Comparison of ENCODE assay signal across 25 cellular contexts in the genomic region with DNA sequence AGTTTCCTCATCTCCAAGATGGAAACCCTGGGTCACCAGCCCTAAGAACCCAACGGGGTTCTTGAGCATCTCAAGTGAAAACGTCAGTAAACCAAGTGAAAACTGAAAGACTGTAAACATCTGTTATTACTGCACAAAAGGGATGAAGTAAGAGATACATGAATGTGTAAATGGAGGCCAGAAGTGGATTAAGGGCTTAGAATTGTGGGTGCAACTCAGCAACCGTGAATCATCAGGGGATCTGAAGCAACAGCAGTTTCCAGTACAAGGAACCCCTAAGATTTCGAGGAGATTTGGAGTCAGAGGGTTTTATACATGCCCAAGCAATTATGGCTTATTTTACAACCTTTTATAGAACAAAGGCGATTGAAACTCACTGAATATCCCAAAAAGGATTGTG.
DNase-seq lines count a peak whose midpoint lies in the region; ATAC-seq and TF ChIP-seq lines count a peak whose summit lies in the region.
"Had no signal": no experiment of that assay in that cellular context is flagged by ENCODE, and none has a peak within 500 bp of the region (broad histone marks: within the 10 kb centered on the region; RNA-seq: fewer than 3 reads in every experiment).

No MANE protein-coding gene starts in this region.

- no peaks in the 10 kb centered on the region for H3K9me3 ChIP-seq in Loucy (ENCODE audit: insufficient read depth, low read depth, low read length)
- no peaks in the 10 kb centered on the region for H3K9me3 ChIP-seq in stomach
- H3K9me3 ChIP-seq: A549, BE2C, tibial nerve had no signal

- peaks cover 68% of the 10 kb centered on the region for H3K4me1 Mint-ChIP-seq in neural crest cell

- H3K27me3 ChIP-seq in Loucy (ENCODE audit: insufficient read depth, low read length, poor library complexity, severe bottlenecking) = no peaks in the 10 kb centered on the region
- H3K27me3 ChIP-seq in stomach = no peaks in the 10 kb centered on the region
- H3K27me3 ChIP-seq: BE2C, tibial nerve had no signal

- H3F3A ChIP-seq in Loucy (ENCODE audit: low read depth) = no peaks in the 10 kb centered on the region

- H3K4me1 ChIP-seq in Loucy (ENCODE audit: insufficient read depth, low read length, poor library complexity, severe bottlenecking) (peaks cover 38% of the 10 kb centered on the region), stomach (peaks cover 10 to 88% (median 42%) of the 10 kb centered on the region in 4 donors)

- TF ChIP-seq POLR2A in stomach (IDR thresholded peaks at IDR 0.05) = no peak

- WGBS in stomach, 5 donors = 48 to 80% (median 64%) methylated on average over 5 of the region's 5 CpGs

- H3K36me3 ChIP-seq in Loucy (ENCODE audit: insufficient read depth, low read length) (no peaks in the 10 kb centered on the region), stomach (no peaks in the 10 kb centered on the region)
- H3K36me3 ChIP-seq: BE2C, tibial nerve had no signal

- H3K79me2 ChIP-seq in Loucy (ENCODE audit: insufficient read depth, low read length) = peaks cover 50% of the 10 kb centered on the region

- H3K9ac ChIP-seq in Loucy (ENCODE audit: low read depth, low read length, poor library complexity, severe bottlenecking) = no peak overlapping the region

- no peak overlapping the region for H2AFZ ChIP-seq in Loucy (ENCODE audit: low read length)

- peak overlapping the region in 4 of 5 donors; percentile 14 to 99 (median 59) for H3K27ac ChIP-seq in stomach
- H3K27ac ChIP-seq: A549, SK-N-MC, tibial nerve had no signal

- no peaks in the 10 kb centered on the region for H3K9me2 ChIP-seq in Loucy (replicated peaks; ENCODE audit: low read depth, low read length)

- H3K36me3 Mint-ChIP-seq in neural crest cell (ENCODE audit: low read depth) = peaks cover 6% of the 10 kb centered on the region
- H3K36me3 Mint-ChIP-seq: natural killer cell had no signal

- no peaks in the 10 kb centered on the region for H3K9me3 Mint-ChIP-seq in neural crest cell
- H3K9me3 Mint-ChIP-seq: natural killer cell had no signal

- peak overlapping the region; percentile 4 for H3K27ac Mint-ChIP-seq in neural crest cell (ENCODE audit: unreplicated experiment)
- H3K27ac Mint-ChIP-seq: activated T-cell treated with anti-CD3 and anti-CD28 coated beads, Interleukin-2, amount 50 U/mL, for 72 hours; natural killer cell; stimulated activated naive B cell treated with anti-CD40 and anti-IgM and Interleukin-4, amounts not matched to agents 10 μg/mL and 1 μg/mL and 100 μg/mL, for 72 hours; T-helper 17 cell had no signal

- peak overlapping the region; percentile 38 for H3K4me2 ChIP-seq in Loucy (ENCODE audit: low read depth, low read length, poor library complexity, severe bottlenecking)
- H3K4me2 ChIP-seq: A549 had no signal

- ATAC-seq in esophagus mucosa = peak; percentile 73
- no peak for ATAC-seq in GM21528 (IDR thresholded peaks at IDR 0.05; ENCODE audit: low FRiP score, unreplicated experiment)
- ATAC-seq in HG03095 (IDR thresholded peaks at IDR 0.05; ENCODE audit: unreplicated experiment) = no peak
- ATAC-seq in omental fat pad (ENCODE audit: low FRiP score) = no peak
- ATAC-seq: A549; activated T-cell treated with anti-CD3 and anti-CD28 coated beads, Interleukin-2, amount 50 U/mL, for 72 hours; left lobe of liver; natural killer cell; stimulated activated naive B cell treated with anti-CD40 and anti-IgM and Interleukin-4, amounts not matched to agents 10 μg/mL and 1 μg/mL and 100 μg/mL, for 72 hours; T-helper 17 cell had no signal

- no peaks in the 10 kb centered on the region for H3K27me3 Mint-ChIP-seq in neural crest cell (ENCODE audit: low read depth)
- H3K27me3 Mint-ChIP-seq: T-helper 17 cell had no signal

- H3K4me3 ChIP-seq in Loucy (ENCODE audit: low read length, poor library complexity, severe bottlenecking) = no peak overlapping the region
- H3K4me3 ChIP-seq in stomach = no peak overlapping the region
- H3K4me3 ChIP-seq: A549, SK-N-MC, tibial nerve had no signal

- H4K20me1 ChIP-seq in Loucy (ENCODE audit: insufficient read depth, low read length, poor library complexity, severe bottlenecking) = no peaks in the 10 kb centered on the region

- peak overlapping the region; percentile 52 for H3K4me3 Mint-ChIP-seq in neural crest cell
- H3K4me3 Mint-ChIP-seq: activated T-cell treated with anti-CD3 and anti-CD28 coated beads, Interleukin-2, amount 50 U/mL, for 72 hours; natural killer cell; stimulated activated naive B cell treated with anti-CD40 and anti-IgM and Interleukin-4, amounts not matched to agents 10 μg/mL and 1 μg/mL and 100 μg/mL, for 72 hours; T-helper 17 cell had no signal

- TF ChIP-seq CTCF in Loucy (conservative IDR thresholded peaks at IDR 0.05; ENCODE audit: low read length) = no peak
- TF ChIP-seq CTCF in neural crest cell (conservative IDR thresholded peaks at IDR 0.05) = no peak
- no peak for TF ChIP-seq CTCF in stomach (IDR thresholded peaks at IDR 0.05)
- TF ChIP-seq CTCF in omental fat pad (IDR thresholded peaks at IDR 0.05) = no peak

- TF ChIP-seq EP300 in stomach (IDR thresholded peaks at IDR 0.05) = no peak

- intact Hi-C loops in stomach (cut with DNase I; ENCODE audit: low total_unique reads) = loop anchor here (10.0 kb wide), 1 partner anchor 136 kb away; no protein-coding TSS in a partner anchor

- DNase-seq in neural crest cell (ENCODE audit: low read depth, low spot score) (no peak), stomach (no peak), DMS153 treated with DMSO at 0.1 percent for 48 hours (lab: John Stamatoyannopoulos, UW; ENCODE audit: unreplicated experiment) (no peak), omental fat pad (ENCODE audit: low spot score) (no peak)
- DNase-seq: activated CD4-positive, alpha-beta T cell treated with anti-CD3 and anti-CD28 coated beads for 4 hours; activated naive CD4-positive, alpha-beta T cell treated with anti-CD3 and anti-CD28 coated beads, Interleukin-2, amount 50 U/mL, for 16 hours; activated T-cell treated with anti-CD3 and anti-CD28 coated beads, Interleukin-2, amount 50 U/mL, for 72 hours; BE2C; COR-L47; mesendoderm; natural killer cell; NCI-H146; NCI-H2171; NCI-H524 treated with DMSO at 0.1 percent for 48 hours; stimulated activated CD4-positive, alpha-beta T cell treated with anti-CD3 and anti-CD28 coated beads, Interleukin-2, amount 100 ng/mL, for 48 hours; stimulated activated naive B cell treated with anti-CD40 and anti-IgM and Interleukin-4, amounts not matched to agents 10 μg/mL and 1 μg/mL and 100 μg/mL, for 72 hours; T-helper 17 cell had no signal
